In genomic region chr1:6127587-6128163, GRCh38 we compare ENCODE assay signal across 8 cellular contexts. TPM values are rescaled to one million over a fixed set of nuclear protein-coding genes. Genes with fewer than 3 reads are reported as not detected.
DNase-seq lines count a peak whose midpoint lies in the region; ATAC-seq, FAIRE-seq and TF ChIP-seq lines count a peak whose summit lies in the region.

No MANE protein-coding gene starts in this region.

- no peak overlapping the region for H2AFZ ChIP-seq in HCT116 (ENCODE audit: low read depth, low read length, poor library complexity, severe bottlenecking)

- ATAC-seq in HCT116 (peak; percentile 93), left ventricle myocardium superior (peak; percentile 96), GM19455 (IDR thresholded peaks at IDR 0.05; ENCODE audit: unreplicated experiment) (no peak), HG03025 (IDR thresholded peaks at IDR 0.05; ENCODE audit: low FRiP score, unreplicated experiment) (no peak)

- in situ Hi-C loops in SK-MEL-5 (cut with HindIII; ENCODE audit: low pct_unique_long_range_greater_than_20kb, low sequenced_read_pairs), result no loop called here

- no TSS peak for BruUV-seq in HCT116 (replicated peaks; lab: Mats Ljungman, UMichigan)

- POLR2A ChIA-PET in HCT116 (lab: Charles Lee), result no interaction called here

- H3K36me3 ChIP-seq in HCT116 (ENCODE audit: control insufficient read depth in 1 of 2, insufficient read depth in 2 of 2, low read length in 2 of 2) (no peaks in the 10 kb centered on the region), small intestine (ENCODE audit: control insufficient read depth in 2 of 2, insufficient read depth in 2 of 2, low read length in 2 of 2) (no peaks in the 10 kb centered on the region)

- H3K9me3 ChIP-seq in HCT116 (ENCODE audit: control insufficient read depth in 1 of 2, insufficient read depth in 1 of 2, low read depth in 1 of 2, low read length in 2 of 2) (peaks cover 0 to 8% of the 10 kb centered on the region in 2 experiments; a peak in 2 of 4 replicates), small intestine (ENCODE audit: control insufficient read depth, low read depth) (no peaks in the 10 kb centered on the region)

- RAD21 ChIA-PET in HCT116 (lab: Charles Lee; ENCODE audit: low non-redundant PET in 1 of 2, low total read pairs in 2 of 2, uncharacterized antibody in 2 of 2, unreplicated experiment in 2 of 2), result interaction anchor here in 1 of 2 experiments (0.7 kb wide), 1 partner anchor 498 kb away, joined by 3 read pairs; no protein-coding TSS in a partner anchor

- FAIRE-seq in small intestine (lab: Jason Lieb, UNC), result no peak

- peaks cover 9% of the 10 kb centered on the region for H3K9me3 Mint-ChIP-seq in activated naive CD4-positive, alpha-beta T cell treated with anti-CD3 and anti-CD28 coated beads, Interleukin-2, amount 10 ng/mL, durations not matched to agents 7 days and 5 days

- peak overlapping the region in 1 of 2 experiments; percentile 18; a peak in 1 of 4 replicates for H3K4me3 ChIP-seq in HCT116 (replicated peaks in 1 of 2; ENCODE audit: low read depth in 1 of 2, low read length in 2 of 2)
- H3K4me3 ChIP-seq in small intestine (ENCODE audit: low read depth in 1 of 2, low read length in 2 of 2), result no peak overlapping the region

- H3K79me2 ChIP-seq in HCT116 (ENCODE audit: insufficient read depth, low read length), result no peaks in the 10 kb centered on the region

- no peaks in the 10 kb centered on the region for H4K20me1 ChIP-seq in HCT116 (ENCODE audit: insufficient read depth)

- H3K27ac ChIP-seq in HCT116 (ENCODE audit: low read depth, low read length) (peak overlapping the region; percentile 39; the same call in 1 of the 2 replicates), small intestine (ENCODE audit: low read depth in 1 of 2, low read length in 1 of 2) (no peak overlapping the region)

- peaks cover 6% of the 10 kb centered on the region for H3K4me1 Mint-ChIP-seq in activated naive CD4-positive, alpha-beta T cell treated with anti-CD3 and anti-CD28 coated beads, Interleukin-2, amount 10 ng/mL, durations not matched to agents 7 days and 5 days

- H3K4me1 ChIP-seq in HCT116 (ENCODE audit: control insufficient read depth in 1 of 2, insufficient read depth in 2 of 2, low read length in 2 of 2) (peaks cover 8 to 15% of the 10 kb centered on the region in 2 experiments; a peak in 3 of 4 replicates), small intestine (ENCODE audit: control insufficient read depth in 2 of 2, insufficient read depth in 1 of 2, low read depth in 1 of 2, low read length in 1 of 2) (no peaks in the 10 kb centered on the region)

- TF ChIP-seq POLR2A in HCT116 (IDR thresholded peaks at IDR 0.05; ENCODE audit: borderline replicate concordance, extremely low read depth, insufficient read depth, insufficient read length), result peak; percentile 36

- WGBS in small intestine, 3 donors, result 10 to 21% (median 12%) methylated on average over 27 to 41 of the region's 41 CpGs

- H3K27me3 ChIP-seq in HCT116 (ENCODE audit: insufficient read depth, low read length) (no peaks in the 10 kb centered on the region), small intestine (ENCODE audit: control insufficient read depth in 2 of 2, insufficient read depth in 2 of 2, low read length in 2 of 2) (no peaks in the 10 kb centered on the region)

- no peak overlapping the region for H3K4me3 Mint-ChIP-seq in activated naive CD4-positive, alpha-beta T cell treated with anti-CD3 and anti-CD28 coated beads, Interleukin-2, amount 10 ng/mL, durations not matched to agents 7 days and 5 days

- H3K27me3 Mint-ChIP-seq in activated naive CD4-positive, alpha-beta T cell treated with anti-CD3 and anti-CD28 coated beads, Interleukin-2, amount 10 ng/mL, durations not matched to agents 7 days and 5 days, result peaks cover 27% of the 10 kb centered on the region

- H3K9ac ChIP-seq in HCT116 (ENCODE audit: low read length), result 0 out of 2 replicates have a peak overlapping the region, but pooled peaks have one; percentile 32

- intact Hi-C loops in HCT116 (cut with micrococcal nuclease), result loop anchor here (2.0 kb wide), 1 partner anchor 19 kb away; no protein-coding TSS in a partner anchor
- intact Hi-C loops in left ventricle myocardium superior (cut with micrococcal nuclease), result no loop called here

- peak; percentile 71 for DNase-seq in HCT116 (ENCODE audit: low read depth, low spot score)
- DNase-seq in SK-MEL-5 (ENCODE audit: low read depth, low spot score), result peak; percentile 48
- DNase-seq in activated naive CD4-positive, alpha-beta T cell treated with anti-CD3 and anti-CD28 coated beads, Interleukin-2, amount 10 ng/mL, durations not matched to agents 7 days and 5 days, result peak; percentile 84
- peak; percentile 84 for DNase-seq in left ventricle myocardium superior
- DNase-seq in small intestine, result peak; percentile 80
- DNase-seq in D341Med (ENCODE audit: low spot score), result no peak

- H3K4me2 ChIP-seq in HCT116 (ENCODE audit: low read length), result peak overlapping the region; percentile 72

- TF ChIP-seq RAD21 in HCT116 (IDR thresholded peaks at IDR 0.05; ENCODE audit: low read depth), result no peak

- no peak for TF ChIP-seq CTCF in HCT116 (IDR thresholded peaks at IDR 0.05 in 2 of 3, conservative IDR thresholded peaks at IDR 0.05 in 1 of 3; ENCODE audit: borderline replicate concordance in 1 of 3, insufficient read depth in 1 of 3, low read depth in 2 of 3, low read length in 2 of 3)

- H3K9me2 ChIP-seq in HCT116 (ENCODE audit: insufficient read depth), result no peaks in the 10 kb centered on the region

- CTCF ChIA-PET in HCT116 (lab: Charles Lee), result interaction anchor here (1.0 to 2.1 kb wide), 2 partner anchors 19 to 77 kb away, joined by 4 to 9 read pairs; no protein-coding TSS in a partner anchor
- CTCF ChIA-PET in activated naive CD4-positive, alpha-beta T cell treated with anti-CD3 and anti-CD28 coated beads, Interleukin-2, amount 10 ng/mL, durations not matched to agents 7 days and 5 days (lab: Charles Lee), result interaction anchor here (0.5 kb wide), 1 partner anchor 102 kb away, joined by 3 read pairs; no protein-coding TSS in a partner anchor

- H3K36me3 Mint-ChIP-seq in activated naive CD4-positive, alpha-beta T cell treated with anti-CD3 and anti-CD28 coated beads, Interleukin-2, amount 10 ng/mL, durations not matched to agents 7 days and 5 days, result no peaks in the 10 kb centered on the region

- H3K27ac Mint-ChIP-seq in activated naive CD4-positive, alpha-beta T cell treated with anti-CD3 and anti-CD28 coated beads, Interleukin-2, amount 10 ng/mL, durations not matched to agents 7 days and 5 days, result no peak overlapping the region

TF ChIP-seq in HCT116, 20 proteins besides CTCF, POLR2A, EP300 and RAD21:
- TF ChIP-seq SIN3A (IDR thresholded peaks at IDR 0.05; ENCODE audit: low read depth) (no peak), ATF3 (IDR thresholded peaks at IDR 0.05) (no peak), MAX (IDR thresholded peaks at IDR 0.05) (peak; percentile 96), ELF1 (IDR thresholded peaks at IDR 0.05; ENCODE audit: borderline replicate concordance, low read depth) (no peak), FOSL1 (IDR thresholded peaks at IDR 0.05; ENCODE audit: low read depth) (no peak), POLR2AphosphoS5 (IDR thresholded peaks at IDR 0.05; ENCODE audit: low read depth, low read length) (peak; percentile 75)

RNA-seq across cellular contexts. Expression of gene CHD5, which starts 52.4 kb away (rescaled TPM):
- total RNA-seq in HCT116 (2021; ENCODE audit: unreplicated experiment) (6.1 TPM), left ventricle myocardium superior (0.12 TPM)
- 5.0 and 6.3 TPM in 2 replicates for polyA plus RNA-seq in HCT116 (2012)
- 0.08 and 0.13 TPM in 2 replicates for total RNA-seq in SK-MEL-5 (2014; rRNA removed; shearing (Covaris generic))
- 2.0 TPM in 1 of 2 replicates, not detected in the other for polyA plus RNA-seq in SK-MEL-5 (2015; cell fraction: cytosol; rRNA removed)
- polyA plus RNA-seq in SK-MEL-5 (2015; cell fraction: nucleus; rRNA removed), result 0.28 and 0.33 TPM in 2 replicates
- 1 to 10 TPM in 1 of 3 donors, under 1 TPM in 1, not detected in 1; 0.67 to 1.8 TPM for polyA plus RNA-seq in small intestine

Comparison
In these comparisons a context has a peak if more than half of its experiments do, and no peak if none do; other contexts are left out.
1. ATAC-seq: peak in HCT116 (single experiment) and left ventricle myocardium superior (single experiment); none in GM19455 (single experiment) and HG03025 (single experiment).